ENCODE assay signal across 31 cellular contexts in the genomic region with DNA sequence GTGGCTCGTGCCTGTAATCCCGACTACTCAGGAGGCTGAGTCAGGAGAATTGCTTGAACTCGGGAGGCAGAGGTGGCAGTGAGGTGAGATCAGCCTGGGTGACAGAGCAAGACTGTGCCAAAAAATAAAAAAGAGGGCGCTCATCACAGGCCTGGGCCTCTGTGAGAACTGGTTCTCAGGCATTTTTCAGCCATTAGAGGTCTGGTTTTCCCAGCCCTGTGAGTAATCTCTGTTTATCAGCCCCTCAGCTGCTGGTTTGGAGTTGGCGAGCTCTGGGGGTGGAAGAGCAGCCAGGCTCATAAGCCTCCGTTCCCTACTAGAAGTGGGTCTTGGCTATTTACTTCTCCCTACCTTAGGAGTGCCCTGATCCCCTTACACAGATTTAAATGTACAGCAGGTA. TPM values are rescaled to one million over a fixed set of nuclear protein-coding genes. Genes with fewer than 3 reads are reported as not detected.
DNase-seq lines count a peak whose midpoint lies in the region; FAIRE-seq and TF ChIP-seq lines count a peak whose summit lies in the region.
"Had no signal": no experiment of that assay in that cellular context is flagged by ENCODE, and none has a peak within 500 bp of the region (broad histone marks: within the 10 kb centered on the region; RNA-seq: fewer than 3 reads in every experiment).

No MANE protein-coding gene starts in this region.

- peaks cover 0 to 30% (median 0%) of the 10 kb centered on the region in 7 donors for H3K27me3 ChIP-seq in spleen (replicated peaks in 1 of 7)
- H3K27me3 ChIP-seq: ascending aorta, sigmoid colon had no signal

- no peak for TF ChIP-seq POLR2A in spleen (IDR thresholded peaks at IDR 0.05)

- intact Hi-C loops in spleen (cut with DNase I; ENCODE audit: low total_unique reads) = no loop called here

- CTCF ChIA-PET in GM10248 (lab: Yijun Ruan, JAX) = interaction anchor here (0.7 to 5.8 kb wide), 2 partner anchors 12 to 1416 kb away, joined by 3 to 62 read pairs; no protein-coding TSS in a partner anchor

- POLR2A ChIA-PET in GM10248 (lab: Yijun Ruan, JAX) = no interaction called here

- peak; percentile 66 for DNase-seq in AG08396 (ENCODE audit: low spot score)
- DNase-seq in HT1080 (ENCODE audit: low read depth) = peak; percentile 46
- DNase-seq in cardiac fibroblast (ENCODE audit: low read depth in 2 of 2) = peak; percentile 32 to 43
- DNase-seq in kidney tubule cell (ENCODE audit: low spot score) = peak; percentile 45
- DNase-seq in GM19239 (ENCODE audit: insufficient read length, low spot score) = no peak
- DNase-seq in SKM-1 treated with dmso at 0.1 percent for 144 hours (lab: John Stamatoyannopoulos, UW; ENCODE audit: unreplicated experiment) = no peak
- DNase-seq in spleen = no peak
- DNase-seq in GM10248 (ENCODE audit: extremely low spot score) = no peak
- DNase-seq: activated CD8-positive, alpha-beta T cell treated with anti-CD3 and anti-CD28 coated beads for 36 hours; cerebellar nuclear complex; DMS153; dorsolateral prefrontal cortex; GF-D8; heart left ventricle; KBM-7; left colon; NCI-H1417 treated with DMSO at 0.1 percent for 48 hours; NCI-H2081; NCI-H446; NCI-H82; sigmoid colon; stomach; T-helper 17 cell; tibial artery had no signal

- no peak overlapping the region for H3K27ac ChIP-seq in spleen
- H3K27ac ChIP-seq: ascending aorta, dorsolateral prefrontal cortex, heart left ventricle, RWPE1, sigmoid colon, stomach, tibial artery had no signal

- no peaks in the 10 kb centered on the region for H3K36me3 ChIP-seq in spleen
- H3K36me3 ChIP-seq: ascending aorta, HAP-1, heart left ventricle, sigmoid colon, stomach, tibial artery had no signal

- no peaks in the 10 kb centered on the region for H3K4me1 ChIP-seq in spleen
- H3K4me1 ChIP-seq: ascending aorta, HAP-1, heart left ventricle, stomach, tibial artery had no signal

- no peak overlapping the region for H3K4me3 ChIP-seq in cardiac fibroblast (replicated peaks in 1 of 2; ENCODE audit: low read depth in 2 of 2, low read length in 2 of 2)
- no peak overlapping the region for H3K4me3 ChIP-seq in spleen
- H3K4me3 ChIP-seq: ascending aorta, dorsolateral prefrontal cortex, HAP-1, heart left ventricle, sigmoid colon, stomach, tibial artery had no signal

- no peaks in the 10 kb centered on the region for H3K9me3 ChIP-seq in spleen
- H3K9me3 ChIP-seq: ascending aorta, HAP-1, heart left ventricle, sigmoid colon, stomach, tibial artery had no signal

- no peak for FAIRE-seq in GM19239 (lab: Jason Lieb, UNC)
- FAIRE-seq: HTR-8/SVneo had no signal

- TF ChIP-seq CTCF in cardiac fibroblast (IDR thresholded peaks at IDR 0.05; ENCODE audit: low read depth, low read length) (no peak), spleen (IDR thresholded peaks at IDR 0.05 in 8 of 11, conservative IDR thresholded peaks at IDR 0.05 in 3 of 11) (no peak), GM10248 (IDR thresholded peaks at IDR 0.05; ENCODE audit: control extremely low read depth, extremely low read depth, low read depth, missing control alignments) (no peak)

- WGBS in spleen, 5 donors = 88 to 96% (median 93%) methylated on average over 6 of the region's 6 CpGs

RNA-seq across cellular contexts. Expression of gene CHRNA1, which starts 53.1 kb away (rescaled TPM):
- 0.10 and 0.66 TPM in 2 replicates for total RNA-seq in HT1080 (2014; rRNA removed; shearing (Covaris generic))
- not detected in 2 replicates for polyA plus RNA-seq in HT1080 (2015; cell fraction: cytosol; rRNA removed)
- polyA plus RNA-seq in HT1080 (2015; cell fraction: nucleus; rRNA removed) = not detected in 2 replicates
- total RNA-seq in spleen = under 1 TPM in 2 of 7 donors, not detected in 5; 0.46 to 0.51 TPM
- polyA plus RNA-seq in spleen = 1 to 10 TPM in 1 of 3 donors, under 1 TPM in 2; 0.13 to 3.4 (median 0.33) TPM
- total RNA-seq: A172; activated CD8-positive, alpha-beta T cell treated with anti-CD3 and anti-CD28 coated beads for 36 hours; activated T-helper 2 cell treated with anti-CD3 and anti-CD28 coated beads, Interferon-gamma antibody, Interleukin-2, Interleukin-4, amounts not matched to agents 10 μg/mL and 5 μg/mL and 100 μg/mL, durations not matched to agents 14 hours and 24 hours and 36 hours; ascending aorta; posterior vena cava; sigmoid colon; stomach had no signal

Comparison
In these comparisons a context has a peak if more than half of its experiments do, and no peak if none do; other contexts are left out.
1. DNase-seq: peak in AG08396 (single experiment), HT1080 (single experiment), cardiac fibroblast (2 of 2) and kidney tubule cell (single experiment); none in GM19239 (single experiment), SKM-1 treated with dmso at 0.1 percent for 144 hours (single experiment), spleen (single experiment) and GM10248 (single experiment).